Comparison of ENCODE assay signal across 9 cellular contexts in genomic region chr2:216491757-216492635, GRCh38. TPM values are rescaled to one million over a fixed set of nuclear protein-coding genes. Genes with fewer than 3 reads are reported as not detected.
DNase-seq lines count a peak whose midpoint lies in the region; ATAC-seq, FAIRE-seq and TF ChIP-seq lines count a peak whose summit lies in the region.
"Had no signal": no experiment of that assay in that cellular context is flagged by ENCODE, and none has a peak within 500 bp of the region (broad histone marks: within the 10 kb centered on the region; RNA-seq: fewer than 3 reads in every experiment).

No MANE protein-coding gene starts in this region.

- TF ChIP-seq POLR2A in H1 (IDR thresholded peaks at IDR 0.05; ENCODE audit: control extremely low read depth in 1 of 2, low read depth in 2 of 2, low read length in 2 of 2), result no peak

- no peak overlapping the region for H3K4ac ChIP-seq in H1 (replicated peaks; ENCODE audit: insufficient read length, low read depth, low read length)
- H3K4ac ChIP-seq in mesendoderm (ENCODE audit: low read depth, low read length), result no peak overlapping the region

- H3K9ac ChIP-seq in H1 (replicated peaks in 1 of 4; ENCODE audit: extremely low read depth in 1 of 4, low read depth in 3 of 4, low read length in 3 of 4) (no peak overlapping the region), mesendoderm (ENCODE audit: low read length) (no peak overlapping the region)

- H3K9me3 ChIP-seq in H1 (ENCODE audit: insufficient read depth in 2 of 2, low read depth in 1 of 2, low read length in 1 of 2), result no peaks in the 10 kb centered on the region
- H3K9me3 ChIP-seq: Peyer's patch had no signal

- H3K36me3 ChIP-seq in H1 (ENCODE audit: control insufficient read depth in 2 of 4, insufficient read depth in 4 of 4, low read length in 3 of 4) (no peaks in the 10 kb centered on the region), mesendoderm (ENCODE audit: control insufficient read depth, insufficient read depth, low read length) (no peaks in the 10 kb centered on the region)
- H3K36me3 ChIP-seq: Peyer's patch had no signal

- no peak overlapping the region for H2BK12ac ChIP-seq in H1 (ENCODE audit: low read depth, low read length)

- H3K27me3 ChIP-seq in H1 (replicated peaks in 1 of 4; ENCODE audit: control insufficient read depth in 3 of 4, extremely low read depth in 1 of 4, insufficient read depth in 3 of 4, low read length in 3 of 4) (no peaks in the 10 kb centered on the region), mesendoderm (ENCODE audit: insufficient read depth, low read length, poor library complexity) (no peaks in the 10 kb centered on the region)
- H3K27me3 ChIP-seq: Peyer's patch had no signal

- H2AK5ac ChIP-seq in H1 (ENCODE audit: low read depth, low read length) (no peak overlapping the region), mesendoderm (ENCODE audit: low read length) (no peak overlapping the region)

- DNase-seq in GM10266 (ENCODE audit: extremely low spot score), result peak; percentile 40
- no peak for DNase-seq in H1 (ENCODE audit: low read depth in 1 of 2, low spot score in 2 of 2)
- no peak for DNase-seq in globus pallidus (ENCODE audit: low spot score)
- no peak for DNase-seq in mesendoderm
- no peak for DNase-seq in COR-L47 (lab: John Stamatoyannopoulos, UW)
- no peak for DNase-seq in ureter (ENCODE audit: low spot score)

- H3K4me3 ChIP-seq in H1 (ENCODE audit: extremely low read depth in 1 of 4, insufficient read depth in 2 of 4, low read depth in 3 of 4, low read length in 4 of 4) (no peak overlapping the region), mesendoderm (ENCODE audit: low read length) (no peak overlapping the region)
- H3K4me3 ChIP-seq: Peyer's patch had no signal

- H3K27ac ChIP-seq in H1 (ENCODE audit: low read depth, low read length) (no peak overlapping the region), mesendoderm (ENCODE audit: low read depth, low read length) (no peak overlapping the region)
- H3K27ac ChIP-seq: Peyer's patch had no signal

- ATAC-seq in GM21390 (IDR thresholded peaks at IDR 0.05; ENCODE audit: unreplicated experiment) (peak; percentile 83), HG03460 (IDR thresholded peaks at IDR 0.05; ENCODE audit: unreplicated experiment) (peak; percentile 58)

- H2BK15ac ChIP-seq in H1 (ENCODE audit: low read length) (no peak overlapping the region), mesendoderm (replicated peaks; ENCODE audit: low read depth) (no peak overlapping the region)

- no peak for TF ChIP-seq RAD21 in H1 (IDR thresholded peaks at IDR 0.05 in 1 of 2, conservative IDR thresholded peaks at IDR 0.05 in 1 of 2; ENCODE audit: low read depth in 2 of 2, low read length in 2 of 2)

- no peak overlapping the region for H2BK5ac ChIP-seq in H1 (ENCODE audit: low read depth, low read length)
- H2BK5ac ChIP-seq in mesendoderm (ENCODE audit: low read length), result no peak overlapping the region

- H3K79me1 ChIP-seq in H1 (ENCODE audit: low read depth, low read length) (no peaks in the 10 kb centered on the region), mesendoderm (ENCODE audit: low read length) (no peaks in the 10 kb centered on the region)

- H3K79me2 ChIP-seq in H1 (ENCODE audit: control insufficient read depth in 1 of 2, insufficient read depth in 2 of 2, low read length in 2 of 2), result no peaks in the 10 kb centered on the region
- no peaks in the 10 kb centered on the region for H3K79me2 ChIP-seq in mesendoderm (ENCODE audit: control insufficient read depth, insufficient read depth, low read length)

- peak overlapping the region; percentile 33; the same call in 1 of the 2 replicates for H2AFZ ChIP-seq in H1 (ENCODE audit: low read length)

- POLR2A ChIA-PET in H1 (lab: Charles Lee; ENCODE audit: partially characterized antibody), result interaction anchor here (0.6 to 2.6 kb wide), 4 partner anchors 10 to 17 kb away, joined by 3 to 10 read pairs (median 4); no protein-coding TSS in a partner anchor

- CTCF ChIA-PET in H1 (lab: Charles Lee; ENCODE audit: partially characterized antibody), result interaction anchor here (0.9 to 2.0 kb wide), 8 partner anchors 9 to 263 kb away, joined by 3 to 7 read pairs (median 4); no protein-coding TSS in a partner anchor

- no peak for FAIRE-seq in H1 (lab: Jason Lieb, UNC)

- H3K14ac ChIP-seq in H1 (ENCODE audit: insufficient read length), result no peak overlapping the region

- H3K56ac ChIP-seq in H1 (replicated peaks; ENCODE audit: insufficient read length, low read depth, low read length) (no peak overlapping the region), mesendoderm (ENCODE audit: low read length) (no peak overlapping the region)

- WGBS in H1 (ENCODE audit: extremely low coverage in 1 of 2, insufficient coverage in 1 of 2, insufficient read length in 1 of 2, insufficient replicate concordance in 2 of 2, low coverage in 1 of 2, low lambda C conversion rate in 2 of 2, missing lambda C conversion rate in 1 of 2), 2 experiments, result 87% methylated on average over 10 of the region's 10 CpGs; no CpG with 5 or more reads in 1 of the 2 experiments
- WGBS in mesendoderm (ENCODE audit: extremely low coverage, insufficient coverage, low lambda C conversion rate), result no CpG with 5 or more reads among the region's 10 CpGs

- H3K4me1 ChIP-seq in H1 (replicated peaks in 1 of 4; ENCODE audit: control insufficient read depth in 3 of 4, insufficient read depth in 4 of 4, low read length in 3 of 4) (no peaks in the 10 kb centered on the region), mesendoderm (ENCODE audit: control insufficient read depth, low read depth, low read length) (no peaks in the 10 kb centered on the region)
- H3K4me1 ChIP-seq: Peyer's patch had no signal

- no peaks in the 10 kb centered on the region for H3K23me2 ChIP-seq in H1 (ENCODE audit: low read depth, low read length)

- no peak overlapping the region for H2BK120ac ChIP-seq in H1 (replicated peaks; ENCODE audit: low read depth, low read length)
- H2BK120ac ChIP-seq in mesendoderm (ENCODE audit: low read depth, low read length), result no peak overlapping the region

- H2BK20ac ChIP-seq in H1 (ENCODE audit: low read length), result no peak overlapping the region

- TF ChIP-seq EP300 in H1 (IDR thresholded peaks at IDR 0.05; ENCODE audit: borderline replicate concordance in 1 of 2, low read depth in 2 of 2, low read length in 2 of 2), result no peak

- H3K4me2 ChIP-seq in H1 (ENCODE audit: insufficient read depth in 1 of 2, low read depth in 2 of 2, low read length in 2 of 2) (no peak overlapping the region), mesendoderm (ENCODE audit: low read length) (no peak overlapping the region)

- H4K91ac ChIP-seq in H1 (replicated peaks; ENCODE audit: insufficient read length, low read length), result no peak overlapping the region

- TF ChIP-seq CTCF in GM10266 (IDR thresholded peaks at IDR 0.05; ENCODE audit: control insufficient read depth, insufficient read depth, low read depth, missing control alignments) (no peak), H1 (IDR thresholded peaks at IDR 0.05; ENCODE audit: control extremely low read depth in 1 of 3, insufficient read depth in 1 of 3, low read depth in 1 of 3, low read length in 3 of 3) (no peak)

- H4K5ac ChIP-seq in H1 (ENCODE audit: insufficient read length, low read depth, low read length), result no peak overlapping the region
- H4K5ac ChIP-seq in mesendoderm (ENCODE audit: low read length), result no peak overlapping the region

- H4K8ac ChIP-seq in H1 (ENCODE audit: extremely low read depth, insufficient read depth, low read length), result no peak overlapping the region
- no peak overlapping the region for H4K8ac ChIP-seq in mesendoderm (ENCODE audit: low read depth, low read length)

- no peak overlapping the region for H3K18ac ChIP-seq in H1 (ENCODE audit: extremely low read depth, low read length)
- H3K18ac ChIP-seq in mesendoderm (ENCODE audit: low read length), result no peak overlapping the region

- H3K23ac ChIP-seq in H1 (ENCODE audit: insufficient read length) (no peak overlapping the region), mesendoderm (ENCODE audit: low read length) (no peak overlapping the region)

- H4K20me1 ChIP-seq in H1 (replicated peaks in 1 of 2; ENCODE audit: control insufficient read depth in 1 of 2, insufficient read depth in 2 of 2, low read length in 2 of 2), result no peaks in the 10 kb centered on the region

TF ChIP-seq in H1, 55 proteins besides CTCF, POLR2A, EP300 and RAD21 (continues in another document):
- TF ChIP-seq RBBP5 (IDR thresholded peaks at IDR 0.05; ENCODE audit: borderline replicate concordance, low read depth, low read length) (no peak), MAFK (IDR thresholded peaks at IDR 0.05; ENCODE audit: low read depth, low read length) (no peak), TAF7 (optimal IDR thresholded peaks at IDR 0.05; ENCODE audit: borderline replicate concordance, low read depth, low read length) (no peak), NRF1 (IDR thresholded peaks at IDR 0.05; ENCODE audit: low read depth, low read length) (no peak), YY1 (IDR thresholded peaks at IDR 0.05; ENCODE audit: low read depth, low read length) (no peak), RFX5 (IDR thresholded peaks at IDR 0.05; ENCODE audit: borderline replicate concordance, low read depth, low read length) (no peak), MAX (IDR thresholded peaks at IDR 0.05) (no peak), KDM1A (IDR thresholded peaks at IDR 0.05; ENCODE audit: borderline replicate concordance, low read length) (no peak), CTBP2 (IDR thresholded peaks at IDR 0.05; ENCODE audit: borderline replicate concordance, insufficient read depth, insufficient read length, low read length) (no peak), GTF2F1 (IDR thresholded peaks at IDR 0.05; ENCODE audit: borderline replicate concordance, low read depth, low read length) (no peak), GABPA (IDR thresholded peaks at IDR 0.05; ENCODE audit: borderline replicate concordance, insufficient read depth, low read length) (no peak), PHF8 (conservative IDR thresholded peaks at IDR 0.05; ENCODE audit: low read depth, low read length) (no peak), CHD1 (IDR thresholded peaks at IDR 0.05; ENCODE audit: low read depth, low read length) (no peak)

RNA-seq across cellular contexts. Expression of gene RPL37A, which starts 6.6 kb away (rescaled TPM):
- 3,180 and 3,341 TPM in 2 replicates for total RNA-seq in H1 (2021; fragmentation: NEBNext Ultra II Directional; extraction: Animal tissue kit (Norgen Biotek cat#: 25700))
- polyA plus RNA-seq in H1 (2011; rRNA removed), result 1,723 and 1,737 TPM in 2 replicates
- polyA plus RNA-seq in H1 (2011; cell fraction: cytosol; rRNA removed), result 2,977 TPM
- 4,552 TPM for polyA plus RNA-seq in H1 (2011; cell fraction: nucleus; rRNA removed)
- 3,740 to 6,593 TPM (median 5,844 TPM) in 4 replicates for polyA plus RNA-seq in H1 (2012, experiment 1 of 2)
- 4,216 TPM for polyA plus RNA-seq in H1 (2012, experiment 2 of 2)
- polyA plus RNA-seq in H1 (2013, experiment 1 of 2), result 12,293 TPM
- 12,251 TPM for polyA plus RNA-seq in H1 (2013, experiment 2 of 2)
- 601 and 656 TPM in 2 replicates for polyA minus RNA-seq in H1 (2011; rRNA and poly(A)+ RNA removed)
- polyA minus RNA-seq in H1 (2011; cell fraction: cytosol; rRNA and poly(A)+ RNA removed), result 1,160 TPM
- 777 TPM for polyA minus RNA-seq in H1 (2011; cell fraction: nucleus; rRNA and poly(A)+ RNA removed)
- 10,990 TPM for polyA plus RNA-seq in mesendoderm (2013, experiment 1 of 2)
- 10,919 TPM for polyA plus RNA-seq in mesendoderm (2013, experiment 2 of 2)
- total RNA-seq in ureter, result 2,809 TPM
